10 cellular contexts compared by ENCODE assay signal in the genomic region with DNA sequence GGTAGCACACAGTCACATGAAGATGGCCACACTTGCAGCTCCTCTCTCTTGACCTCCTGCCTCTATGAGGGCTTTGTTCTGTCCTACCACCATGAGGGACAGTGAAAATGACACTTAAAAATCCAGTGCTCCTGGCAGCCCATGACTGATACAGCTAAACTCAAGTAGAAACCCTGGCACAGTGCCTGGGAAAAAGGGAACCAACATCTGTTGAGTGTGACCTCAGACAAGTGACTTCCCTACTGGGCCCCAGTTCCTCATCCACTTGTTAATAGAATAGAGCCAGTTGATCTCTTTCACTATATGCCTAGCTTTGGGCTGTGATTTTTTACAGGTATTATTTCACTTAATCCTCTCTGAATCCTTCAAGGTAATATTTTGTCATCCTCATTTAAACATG. TPM values are rescaled to one million over a fixed set of nuclear protein-coding genes. Genes with fewer than 3 reads are reported as not detected.
DNase-seq lines count a peak whose midpoint lies in the region; ATAC-seq and TF ChIP-seq lines count a peak whose summit lies in the region.
"Had no signal": no experiment of that assay in that cellular context is flagged by ENCODE, and none has a peak within 500 bp of the region (broad histone marks: within the 10 kb centered on the region; RNA-seq: fewer than 3 reads in every experiment).

No MANE protein-coding gene starts in this region.

- H3K27me3 ChIP-seq in Peyer's patch (no peaks in the 10 kb centered on the region), right atrium auricular region (no peaks in the 10 kb centered on the region), tibial nerve (no peaks in the 10 kb centered on the region)

- H3K4me1 ChIP-seq in Peyer's patch (no peaks in the 10 kb centered on the region), right atrium auricular region (no peaks in the 10 kb centered on the region), tibial nerve (no peaks in the 10 kb centered on the region)
- H3K4me1 ChIP-seq: psoas muscle had no signal

- TF ChIP-seq POLR2A in Peyer's patch (IDR thresholded peaks at IDR 0.05) = no peak
- TF ChIP-seq POLR2A in tibial nerve (IDR thresholded peaks at IDR 0.05) = no peak

- H3K36me3 ChIP-seq in Peyer's patch = peaks cover 0 to 10% (median 0%) of the 10 kb centered on the region in 3 donors
- H3K36me3 ChIP-seq in right atrium auricular region = no peaks in the 10 kb centered on the region
- H3K36me3 ChIP-seq in tibial nerve = no peaks in the 10 kb centered on the region

- DNase-seq in KBM-7 (peak; percentile 85), Peyer's patch (peak in 2 of 3 donors; percentile 18 to 72), right atrium auricular region (ENCODE audit: low spot score) (peak; percentile 80), tibial nerve (ENCODE audit: low spot score in 2 of 2) (peak; percentile 47 to 73), GM03348 (ENCODE audit: low spot score) (no peak)
- DNase-seq: activated CD8-positive, alpha-beta memory T cell treated with anti-CD3 and anti-CD28 coated beads, Interleukin-2, amount 50 U/mL, for 4 hours; central memory CD4-positive, alpha-beta T cell had no signal

- H3K4me3 ChIP-seq in Peyer's patch = no peak overlapping the region
- H3K4me3 ChIP-seq in right atrium auricular region = no peak overlapping the region
- no peak overlapping the region for H3K4me3 ChIP-seq in tibial nerve
- H3K4me3 ChIP-seq: psoas muscle had no signal

- TF ChIP-seq CTCF in Peyer's patch (IDR thresholded peaks at IDR 0.05) = no peak
- no peak for TF ChIP-seq CTCF in right atrium auricular region (IDR thresholded peaks at IDR 0.05)
- no peak for TF ChIP-seq CTCF in tibial nerve (IDR thresholded peaks at IDR 0.05)

- H3K9me3 ChIP-seq in Peyer's patch (no peaks in the 10 kb centered on the region), right atrium auricular region (no peaks in the 10 kb centered on the region), tibial nerve (no peaks in the 10 kb centered on the region)
- H3K9me3 ChIP-seq: psoas muscle had no signal

- in situ Hi-C loops in KBM-7 (cut with MboI; ENCODE audit: low pct_unique_long_range_greater_than_20kb, low sequenced_read_pairs) = no loop called here

- no peak for ATAC-seq in HG03175 (IDR thresholded peaks at IDR 0.05; ENCODE audit: unreplicated experiment)
- ATAC-seq in GM21390 (IDR thresholded peaks at IDR 0.05; ENCODE audit: unreplicated experiment) = no peak
- ATAC-seq: psoas muscle had no signal

- no peak for TF ChIP-seq EP300 in tibial nerve (IDR thresholded peaks at IDR 0.05)

- H3K27ac ChIP-seq in Peyer's patch = no peak overlapping the region
- H3K27ac ChIP-seq in right atrium auricular region = no peak overlapping the region
- H3K27ac ChIP-seq in tibial nerve = no peak overlapping the region
- H3K27ac ChIP-seq: psoas muscle had no signal

RNA-seq across cellular contexts. Expression of a gene that starts 4.8 kb away (rescaled TPM):
- 100 to 1,000 TPM in 3 of 4 donors, 10 to 100 TPM in 1; 25.6 to 176 (median 122) TPM for total RNA-seq in Peyer's patch
- not detected for total RNA-seq in right atrium auricular region
- total RNA-seq in tibial nerve = not detected

Comparison
In these comparisons a context has a peak if more than half of its experiments do, and no peak if none do; other contexts are left out.
1. RNA of a gene that starts 4.8 kb away (total RNA-seq): 25.6 to 176 TPM in Peyer's patch; not detected in right atrium auricular region and not detected in tibial nerve; every median in the first group is over 10 times any median in the second.